In genomic region chr10:27345455-27345909, GRCh38 we compare ENCODE assay signal across 10 cellular contexts.
DNase-seq lines count a peak whose midpoint lies in the region; ATAC-seq and FAIRE-seq lines count a peak whose summit lies in the region.
"Had no signal": no experiment of that assay in that cellular context is flagged by ENCODE, and none has a peak within 500 bp of the region (broad histone marks: within the 10 kb centered on the region; RNA-seq: fewer than 3 reads in every experiment).

No MANE protein-coding gene starts in this region.

- FAIRE-seq in urothelium cell line (lab: Jason Lieb, UNC) = peak; percentile 63

- DNase-seq in stimulated activated CD4-positive, alpha-beta T cell treated with anti-CD3 and anti-CD28 coated beads, Interleukin-1b, Interleukin-23, amount 100 ng/mL, for 48 hours = peak; percentile 16
- no peak for DNase-seq in stimulated activated CD4-positive, alpha-beta T cell treated with anti-CD3 and anti-CD28 coated beads, Interleukin-15, amount 100 ng/mL, for 24 hours
- peak; percentile 48 for DNase-seq in MV-4-11 (lab: John Stamatoyannopoulos, UW)
- no peak for DNase-seq in urothelium cell line (ENCODE audit: low spot score)
- no peak for DNase-seq in HT-29 (ENCODE audit: low spot score)
- no peak for DNase-seq in central memory CD4-positive, alpha-beta T cell
- DNase-seq in OCI-M2 (lab: John Stamatoyannopoulos, UW; ENCODE audit: unreplicated experiment) = no peak
- DNase-seq: heart left ventricle, NCI-H2081 treated with DMSO at 0.1 percent for 48 hours had no signal

- ATAC-seq in HG02759 (IDR thresholded peaks at IDR 0.05; ENCODE audit: unreplicated experiment) = peak; percentile 57
- ATAC-seq: heart left ventricle had no signal

Comparison
In these comparisons a context has a peak if more than half of its experiments do, and no peak if none do; other contexts are left out.
1. DNase-seq: peak in stimulated activated CD4-positive, alpha-beta T cell treated with anti-CD3 and anti-CD28 coated beads, Interleukin-1b, Interleukin-23, amount 100 ng/mL, for 48 hours (single experiment) and MV-4-11 (single experiment); none in stimulated activated CD4-positive, alpha-beta T cell treated with anti-CD3 and anti-CD28 coated beads, Interleukin-15, amount 100 ng/mL, for 24 hours (single experiment), urothelium cell line (single experiment), HT-29 (single experiment), central memory CD4-positive, alpha-beta T cell (single experiment) and OCI-M2 (single experiment).